Comparison of ENCODE assay signal across 19 cellular contexts in genomic region chr17:6686026-6686425, GRCh38. TPM values are rescaled to one million over a fixed set of nuclear protein-coding genes. Genes with fewer than 3 reads are reported as not detected.
DNase-seq lines count a peak whose midpoint lies in the region; ATAC-seq lines count a peak whose summit lies in the region.
"Had no signal": no experiment of that assay in that cellular context is flagged by ENCODE, and none has a peak within 500 bp of the region (broad histone marks: within the 10 kb centered on the region; RNA-seq: fewer than 3 reads in every experiment).

No MANE protein-coding gene starts in this region.

- H2AFZ ChIP-seq in neuronal stem cell (ENCODE audit: low read length), result no peak overlapping the region
- H2AFZ ChIP-seq: GM23338 had no signal

- H3K4me2 ChIP-seq in neuronal stem cell (ENCODE audit: insufficient read depth, low read length, poor library complexity, severe bottlenecking), result no peak overlapping the region
- H3K4me2 ChIP-seq: GM23338 had no signal

- H3K14ac ChIP-seq in neuronal stem cell (ENCODE audit: low read length), result no peak overlapping the region

- no peak overlapping the region for H3K4me3 ChIP-seq in neuronal stem cell (ENCODE audit: low read length in 2 of 2)
- H3K4me3 ChIP-seq: GM23338 had no signal

- no peak overlapping the region for H2BK5ac ChIP-seq in neuronal stem cell (ENCODE audit: low read length)

- no peak overlapping the region for H2BK15ac ChIP-seq in neuronal stem cell (ENCODE audit: low read length)

- no peak overlapping the region for H3K4ac ChIP-seq in neuronal stem cell (ENCODE audit: low read length)

- H2AK5ac ChIP-seq in neuronal stem cell (ENCODE audit: low read depth, low read length), result no peak overlapping the region

- peak; percentile 25 for ATAC-seq in left lobe of liver
- ATAC-seq: GM23338 had no signal

- H3K9ac ChIP-seq in neuronal stem cell (ENCODE audit: low read depth, low read length, poor library complexity), result peak overlapping the region; percentile 44

- no peak overlapping the region for H3K27ac ChIP-seq in neuronal stem cell (replicated peaks; ENCODE audit: low read length)
- H3K27ac ChIP-seq: C4-2B had no signal

- H4K8ac ChIP-seq in neuronal stem cell (ENCODE audit: low read depth, low read length), result no peak overlapping the region

- peak; percentile 21 to 55 for DNase-seq in NCI-H2081 (lab: John Stamatoyannopoulos, UW)
- DNase-seq in NCI-H2081 treated with DMSO at 0.1 percent for 48 hours (lab: John Stamatoyannopoulos, UW), result no peak
- peak; percentile 74 for DNase-seq in NCI-H69 (lab: John Stamatoyannopoulos, UW)
- no peak for DNase-seq in left lobe of liver (ENCODE audit: low spot score)
- no peak for DNase-seq in neuronal stem cell (ENCODE audit: low spot score)
- DNase-seq in RPMI8226, result no peak
- no peak for DNase-seq in AG08396 (ENCODE audit: low spot score)
- DNase-seq: ACHN; AML-193; CD4-positive, alpha-beta T cell; DMS153; DMS79; GDM1; HCEC 1CT had no signal

- no peaks in the 10 kb centered on the region for H3K4me1 ChIP-seq in neuronal stem cell (ENCODE audit: control insufficient read depth in 2 of 2, insufficient read depth in 1 of 2, low read depth in 1 of 2, low read length in 2 of 2)

- H4K91ac ChIP-seq in neuronal stem cell (ENCODE audit: low read depth, low read length, poor library complexity), result peak overlapping the region; percentile 7

- no peak overlapping the region for H3K23ac ChIP-seq in neuronal stem cell (ENCODE audit: low read depth, low read length, poor library complexity)

- no CpG with 5 or more reads among the region's 4 CpGs for WGBS in neuronal stem cell (ENCODE audit: extremely low coverage in 2 of 2, insufficient read length in 2 of 2, insufficient replicate concordance in 1 of 2), 2 donors

- no peaks in the 10 kb centered on the region for H3K36me3 ChIP-seq in neuronal stem cell (replicated peaks in 1 of 2; ENCODE audit: control insufficient read depth in 2 of 2, insufficient read depth in 2 of 2, low read length in 2 of 2)

- H2BK12ac ChIP-seq in neuronal stem cell (ENCODE audit: low read length), result no peak overlapping the region

- H3K79me1 ChIP-seq in neuronal stem cell (ENCODE audit: low read depth, low read length), result no peaks in the 10 kb centered on the region

- H2BK120ac ChIP-seq in neuronal stem cell (ENCODE audit: low read depth, low read length), result no peak overlapping the region

- H3K27me3 ChIP-seq in neuronal stem cell (ENCODE audit: control insufficient read depth in 3 of 3, insufficient read depth in 3 of 3, low read depth in 1 of 3, low read length in 3 of 3), result peaks cover 0 to 24% (median 0%) of the 10 kb centered on the region in 3 experiments

- no peak overlapping the region for H3K18ac ChIP-seq in neuronal stem cell (ENCODE audit: low read length)

- no peaks in the 10 kb centered on the region for H3K9me3 ChIP-seq in neuronal stem cell (replicated peaks in 1 of 2; ENCODE audit: control insufficient read depth in 2 of 2, insufficient read depth in 1 of 2, low read depth in 1 of 2, low read length in 2 of 2)

RNA-seq across cellular contexts. Expression of gene SLC13A5, which starts 27.1 kb away (rescaled TPM):
- 273 TPM for total RNA-seq in left lobe of liver
- 0.13 TPM for polyA plus RNA-seq in neuronal stem cell (2013, experiment 1 of 2)
- polyA plus RNA-seq in neuronal stem cell (2013, experiment 2 of 2), result 0.06 TPM
- total RNA-seq: CD4-positive, alpha-beta T cell; Daoy; HT-29 had no signal
- polyA plus RNA-seq: BJ had no signal

RNA-seq across cellular contexts. Expression of gene C17orf100, which starts 34.5 kb away (rescaled TPM):
- total RNA-seq in left lobe of liver, result 1.9 TPM
- 7.5 TPM for polyA plus RNA-seq in neuronal stem cell (2013, experiment 1 of 2)
- polyA plus RNA-seq in neuronal stem cell (2013, experiment 2 of 2), result 7.7 TPM

RNA-seq across cellular contexts. Expression of gene MED31, which starts 34.6 kb away (rescaled TPM):
- total RNA-seq in left lobe of liver, result 6.5 TPM
- polyA plus RNA-seq in neuronal stem cell (2013, experiment 1 of 2), result 39.1 TPM
- 41.1 TPM for polyA plus RNA-seq in neuronal stem cell (2013, experiment 2 of 2)

RNA-seq across cellular contexts. Expression of gene TXNDC17, which starts 45.2 kb away (rescaled TPM):
- total RNA-seq in left lobe of liver, result 59.2 TPM
- 130 TPM for polyA plus RNA-seq in neuronal stem cell (2013, experiment 1 of 2)
- polyA plus RNA-seq in neuronal stem cell (2013, experiment 2 of 2), result 139 TPM

RNA-seq across cellular contexts. Expression of gene KIAA0753, which starts 45.5 kb away (rescaled TPM):
- 3.1 TPM for total RNA-seq in left lobe of liver
- polyA plus RNA-seq in neuronal stem cell (2013, experiment 1 of 2), result 14.1 TPM
- polyA plus RNA-seq in neuronal stem cell (2013, experiment 2 of 2), result 14.9 TPM

Comparison
In these comparisons a context has a peak if more than half of its experiments do, and no peak if none do; other contexts are left out.
1. DNase-seq: peak in NCI-H2081 (2 of 2) and NCI-H69 (single experiment); none in NCI-H2081 treated with DMSO at 0.1 percent for 48 hours (single experiment), left lobe of liver (single experiment), neuronal stem cell (single experiment), RPMI8226 (single experiment) and AG08396 (single experiment).